In genomic region chr20:54938707-54939106, GRCh38 we compare ENCODE assay signal across 21 cellular contexts.
A peak's percentile ranks its signal among the peaks of the same experiment; 100 is the strongest.
DNase-seq lines count a peak whose midpoint lies in the region; ATAC-seq and TF ChIP-seq lines count a peak whose summit lies in the region.
"Had no signal": no experiment of that assay in that cellular context is flagged by ENCODE, and none has a peak within 500 bp of the region (broad histone marks: within the 10 kb centered on the region; RNA-seq: fewer than 3 reads in every experiment).

No MANE protein-coding gene starts in this region.

- H3K27me3 ChIP-seq in SK-N-SH (ENCODE audit: insufficient read depth) (no peaks in the 10 kb centered on the region), WERI-Rb-1 (ENCODE audit: insufficient read depth, low read depth, severe bottlenecking) (peaks cover 33% of the 10 kb centered on the region), prostate gland (replicated peaks; ENCODE audit: insufficient read depth) (no peaks in the 10 kb centered on the region)
- H3K27me3 ChIP-seq: BLaER1 had no signal

- peak; percentile 10 for DNase-seq in NB4 (ENCODE audit: low read depth)
- peak; percentile 48 for DNase-seq in SK-N-SH
- no peak for DNase-seq in epithelial cell of proximal tubule (ENCODE audit: low read depth)
- DNase-seq in WERI-Rb-1, result no peak
- DNase-seq in GM20000 (ENCODE audit: low spot score), result no peak
- DNase-seq in activated CD8-positive, alpha-beta T cell treated with anti-CD3 and anti-CD28 coated beads, Interleukin-2, amount 10 ng/mL, durations not matched to agents 7 days and 5 days, result no peak
- no peak for DNase-seq in prostate gland (ENCODE audit: low spot score)
- DNase-seq: AML-193; CD4-positive, alpha-beta memory T cell; DMS153; DMS79; GDM1; HCEC 1CT; KBM-7 had no signal

- H3K36me3 Mint-ChIP-seq in activated CD8-positive, alpha-beta T cell treated with anti-CD3 and anti-CD28 coated beads, Interleukin-2, amount 10 ng/mL, durations not matched to agents 7 days and 5 days (ENCODE audit: low read depth), result no peaks in the 10 kb centered on the region
- H3K36me3 Mint-ChIP-seq: CD14-positive monocyte; CD4-positive, alpha-beta memory T cell had no signal

- H2AFZ ChIP-seq in SK-N-SH (ENCODE audit: low read depth), result no peak overlapping the region
- H2AFZ ChIP-seq: GM23338 had no signal

- no peaks in the 10 kb centered on the region for H3K27me3 Mint-ChIP-seq in activated CD8-positive, alpha-beta T cell treated with anti-CD3 and anti-CD28 coated beads, Interleukin-2, amount 10 ng/mL, durations not matched to agents 7 days and 5 days (ENCODE audit: low read depth)
- H3K27me3 Mint-ChIP-seq: CD4-positive, alpha-beta memory T cell; IgD-negative memory B cell had no signal

- no peaks in the 10 kb centered on the region for H3K9me2 ChIP-seq in SK-N-SH

- peak; percentile 81 for TF ChIP-seq RAD21 in SK-N-SH (IDR thresholded peaks at IDR 0.05; ENCODE audit: low read length)

- WGBS in SK-N-SH (ENCODE audit: low lambda C conversion rate), result 43% methylated on average over 1 of the region's 1 CpG
- WGBS in prostate gland, result 100% methylated on average over 1 of the region's 1 CpG

- peaks cover 0 to 6% of the 10 kb centered on the region in 2 experiments; a peak in 2 of 4 replicates for H3K4me1 ChIP-seq in SK-N-SH (ENCODE audit: control insufficient read depth in 1 of 2, insufficient read depth in 2 of 2, low read depth in 1 of 2, low read length in 1 of 2)
- H3K4me1 ChIP-seq in prostate gland (replicated peaks), result no peaks in the 10 kb centered on the region
- H3K4me1 ChIP-seq: BLaER1 had no signal

- no peak overlapping the region for H3K4me2 ChIP-seq in SK-N-SH
- H3K4me2 ChIP-seq: BLaER1, GM23338 had no signal

- TF ChIP-seq EP300 in SK-N-SH (IDR thresholded peaks at IDR 0.05; ENCODE audit: borderline replicate concordance in 1 of 2, low read depth in 1 of 2, low read length in 1 of 2), result peak in 1 of 2 experiments; percentile 97; a peak in 2 of 4 replicates

- intact Hi-C loops in prostate gland (cut with DNase I), result no loop called here

- peak overlapping the region in 1 of 2 experiments; percentile 60; a peak in 2 of 4 replicates for H3K27ac ChIP-seq in SK-N-SH (ENCODE audit: low read depth in 2 of 2, low read length in 1 of 2)
- no peak overlapping the region for H3K27ac ChIP-seq in WERI-Rb-1
- no peak overlapping the region for H3K27ac ChIP-seq in prostate gland
- H3K27ac ChIP-seq: BLaER1, HL-60 had no signal

- H3F3A ChIP-seq in SK-N-SH (replicated peaks; ENCODE audit: insufficient read depth), result no peaks in the 10 kb centered on the region

- H3K4me1 Mint-ChIP-seq in activated CD8-positive, alpha-beta T cell treated with anti-CD3 and anti-CD28 coated beads, Interleukin-2, amount 10 ng/mL, durations not matched to agents 7 days and 5 days (ENCODE audit: low read depth), result no peaks in the 10 kb centered on the region
- H3K4me1 Mint-ChIP-seq: CD14-positive monocyte; CD4-positive, alpha-beta memory T cell; GM23338 had no signal

- no peaks in the 10 kb centered on the region for H4K20me1 ChIP-seq in SK-N-SH (ENCODE audit: insufficient read depth)
- H4K20me1 ChIP-seq: BLaER1 had no signal

- POLR2A ChIA-PET in SK-N-SH (lab: Yijun Ruan, JAX), result interaction anchor here (0.9 to 1.5 kb wide), 2 partner anchors 24 to 257 kb away, joined by 3 read pairs; no protein-coding TSS in a partner anchor
- POLR2A ChIA-PET in activated CD8-positive, alpha-beta T cell treated with anti-CD3 and anti-CD28 coated beads, Interleukin-2, amount 10 ng/mL, durations not matched to agents 7 days and 5 days (lab: Charles Lee), result no interaction called here

- no peaks in the 10 kb centered on the region for H3K9me3 ChIP-seq in SK-N-SH
- H3K9me3 ChIP-seq in WERI-Rb-1 (ENCODE audit: severe bottlenecking), result no peaks in the 10 kb centered on the region
- H3K9me3 ChIP-seq in prostate gland, result no peaks in the 10 kb centered on the region
- H3K9me3 ChIP-seq: BLaER1 had no signal

- no peak overlapping the region for H3K4me3 Mint-ChIP-seq in activated CD8-positive, alpha-beta T cell treated with anti-CD3 and anti-CD28 coated beads, Interleukin-2, amount 10 ng/mL, durations not matched to agents 7 days and 5 days
- H3K4me3 Mint-ChIP-seq: CD14-positive monocyte; CD4-positive, alpha-beta memory T cell; GM23338 had no signal

- no peak for TF ChIP-seq POLR2A in NB4 (IDR thresholded peaks at IDR 0.05; ENCODE audit: extremely low read depth, insufficient read length)
- TF ChIP-seq POLR2A in prostate gland (IDR thresholded peaks at IDR 0.05), result no peak

- CTCF ChIA-PET in SK-N-SH (lab: Yijun Ruan, JAX), result interaction anchor here (0.6 to 2.3 kb wide), 12 partner anchors 10 to 1232 kb away, joined by 3 to 9 read pairs (median 3); no protein-coding TSS in a partner anchor
- CTCF ChIA-PET in activated CD8-positive, alpha-beta T cell treated with anti-CD3 and anti-CD28 coated beads, Interleukin-2, amount 10 ng/mL, durations not matched to agents 7 days and 5 days (lab: Charles Lee), result no interaction called here

- TF ChIP-seq CTCF in GM12872 (IDR thresholded peaks at IDR 0.05; ENCODE audit: insufficient read depth, low read depth, low read length), result peak; percentile 6; the same call in 1 of the 3 replicates
- no peak for TF ChIP-seq CTCF in NB4 (IDR thresholded peaks at IDR 0.05; ENCODE audit: low read depth, low read length)
- no peak for TF ChIP-seq CTCF in SK-N-SH (IDR thresholded peaks at IDR 0.05)
- TF ChIP-seq CTCF in epithelial cell of proximal tubule (conservative IDR thresholded peaks at IDR 0.05; ENCODE audit: low read depth, low read length), result peak; percentile 28
- no peak for TF ChIP-seq CTCF in WERI-Rb-1 (IDR thresholded peaks at IDR 0.05; ENCODE audit: low read depth, low read length)
- TF ChIP-seq CTCF in GM20000 (IDR thresholded peaks at IDR 0.05; ENCODE audit: extremely low read depth, missing control alignments), result no peak
- no peak for TF ChIP-seq CTCF in prostate gland (IDR thresholded peaks at IDR 0.05)

- H3K27ac Mint-ChIP-seq in activated CD8-positive, alpha-beta T cell treated with anti-CD3 and anti-CD28 coated beads, Interleukin-2, amount 10 ng/mL, durations not matched to agents 7 days and 5 days, result no peak overlapping the region
- H3K27ac Mint-ChIP-seq: CD14-positive monocyte; CD4-positive, alpha-beta memory T cell; GM23338; IgD-negative memory B cell had no signal

- ATAC-seq in activated CD8-positive, alpha-beta T cell treated with anti-CD3 and anti-CD28 coated beads, Interleukin-2, amount 10 ng/mL, durations not matched to agents 7 days and 5 days, result no peak
- ATAC-seq: GM23338, HepG2 had no signal

- H3K4me3 ChIP-seq in NB4 (ENCODE audit: low read depth, low read length), result no peak overlapping the region
- no peak overlapping the region for H3K4me3 ChIP-seq in SK-N-SH (ENCODE audit: low read depth in 2 of 2, low read length in 1 of 2)
- H3K4me3 ChIP-seq in epithelial cell of proximal tubule (ENCODE audit: low read depth, low read length), result no peak overlapping the region
- no peak overlapping the region for H3K4me3 ChIP-seq in WERI-Rb-1 (ENCODE audit: low read depth, low read length)
- H3K4me3 ChIP-seq in prostate gland, result no peak overlapping the region
- H3K4me3 ChIP-seq: BLaER1, GM23338 had no signal

- H3K36me3 ChIP-seq in SK-N-SH (replicated peaks in 1 of 2; ENCODE audit: control insufficient read depth in 1 of 2, insufficient read depth in 2 of 2, low read length in 1 of 2) (no peaks in the 10 kb centered on the region), WERI-Rb-1 (no peaks in the 10 kb centered on the region), prostate gland (no peaks in the 10 kb centered on the region)
- H3K36me3 ChIP-seq: BLaER1 had no signal

- H3K9me3 Mint-ChIP-seq in activated CD8-positive, alpha-beta T cell treated with anti-CD3 and anti-CD28 coated beads, Interleukin-2, amount 10 ng/mL, durations not matched to agents 7 days and 5 days (ENCODE audit: insufficient read depth), result no peaks in the 10 kb centered on the region

- no peak overlapping the region for H3K9ac ChIP-seq in SK-N-SH
- H3K9ac ChIP-seq: BLaER1 had no signal

- no peaks in the 10 kb centered on the region for H3K79me2 ChIP-seq in SK-N-SH (ENCODE audit: insufficient read depth)

TF ChIP-seq in SK-N-SH, 30 proteins besides CTCF, POLR2A, EP300 and RAD21 (continues in another document):
- TF ChIP-seq JUND (IDR thresholded peaks at IDR 0.05) (no peak), ZBTB33 (IDR thresholded peaks at IDR 0.05; ENCODE audit: borderline replicate concordance, low read depth) (no peak), TCF12 (IDR thresholded peaks at IDR 0.05) (peak; percentile 45), MEF2A (IDR thresholded peaks at IDR 0.05; ENCODE audit: borderline replicate concordance, low read depth) (no peak), IRF3 (IDR thresholded peaks at IDR 0.05; ENCODE audit: low read depth, low read length) (no peak), GABPA (IDR thresholded peaks at IDR 0.05; ENCODE audit: low read depth) (no peak), MAX (IDR thresholded peaks at IDR 0.05; ENCODE audit: low read depth) (no peak)

Comparison
In these comparisons a context has a peak if more than half of its experiments do, and no peak if none do; other contexts are left out.
1. CTCF ChIP-seq: peak in GM12872 (single experiment) and epithelial cell of proximal tubule (single experiment); none in NB4 (single experiment), SK-N-SH (single experiment), WERI-Rb-1 (single experiment), GM20000 (single experiment) and prostate gland (0 of 4).
2. DNase-seq: peak in NB4 (single experiment) and SK-N-SH (single experiment); none in epithelial cell of proximal tubule (single experiment), WERI-Rb-1 (single experiment), GM20000 (single experiment), activated CD8-positive, alpha-beta T cell treated with anti-CD3 and anti-CD28 coated beads, Interleukin-2, amount 10 ng/mL, durations not matched to agents 7 days and 5 days (single experiment) and prostate gland (single experiment).